ENCODE assay signal across 1 cellular context in the genomic region with DNA sequence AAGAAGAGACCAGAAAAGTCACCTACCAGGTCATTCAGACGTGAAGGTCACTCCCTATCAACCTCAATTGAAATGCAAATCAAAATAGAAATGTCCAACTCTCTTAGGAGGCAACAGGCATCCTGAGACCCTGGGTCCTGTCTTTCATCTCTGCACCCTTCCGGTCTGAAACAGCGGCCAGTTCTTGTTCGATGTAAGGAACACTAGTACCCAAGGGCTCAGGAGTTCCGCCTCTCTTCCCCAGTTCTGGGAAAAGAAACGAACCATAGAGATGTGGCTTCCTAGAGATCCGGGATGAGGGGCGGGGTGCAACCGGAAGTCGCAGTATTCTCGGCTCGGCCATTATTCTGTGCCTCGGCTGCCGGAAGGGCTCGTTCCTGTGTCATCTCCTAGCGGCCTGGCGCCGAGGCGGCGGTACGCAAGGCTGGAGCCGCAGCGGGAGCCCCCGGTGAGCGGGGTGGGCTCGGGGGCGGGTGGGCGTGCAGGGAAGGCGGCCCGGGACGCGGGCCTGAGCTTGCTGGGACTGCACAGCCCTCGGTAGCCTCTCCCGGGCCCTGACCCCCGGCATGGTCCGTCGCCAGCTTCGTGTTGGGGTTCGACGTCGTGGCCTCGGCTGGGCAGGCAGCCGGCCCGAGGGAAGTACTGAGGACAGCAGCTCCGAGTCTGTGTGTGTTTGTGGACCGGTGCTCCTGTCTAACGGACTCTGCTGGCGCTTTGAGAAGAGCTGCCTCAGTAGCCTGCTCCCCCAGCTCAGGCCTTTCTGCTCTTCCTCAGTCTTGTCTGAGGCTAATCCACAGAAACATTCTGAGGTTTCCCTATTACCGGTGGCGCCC.
TF ChIP-seq lines count a peak whose summit lies in the region.

ZNF197 (plus strand) TSS at position 341 of the 833 bp plus-strand sequence. CDS start 4,119 bp downstream, outside the sequence.

TF ChIP-seq in SK-N-SH, 30 proteins besides CTCF, POLR2A, EP300 and RAD21:
- TF ChIP-seq SMC3 (IDR thresholded peaks at IDR 0.05; ENCODE audit: low read depth, low read length) (no peak), PBX3 (IDR thresholded peaks at IDR 0.05) (peak; percentile 21; the same call in 1 of the 2 replicates), SIN3A (IDR thresholded peaks at IDR 0.05; ENCODE audit: borderline replicate concordance, low read depth, low read length) (peak; percentile 77), RXRA (IDR thresholded peaks at IDR 0.05; ENCODE audit: borderline replicate concordance, low read depth) (no peak), FOXJ3 (CRISPR knock-in tag; IDR thresholded peaks at IDR 0.05) (0 out of 2 replicates have a peak, but pooled peaks have one; percentile 36), NRF1 (IDR thresholded peaks at IDR 0.05; ENCODE audit: low read depth, low read length) (no peak), MAX (IDR thresholded peaks at IDR 0.05; ENCODE audit: low read depth) (peak; percentile 91), FOXM1 (IDR thresholded peaks at IDR 0.05; ENCODE audit: low read depth) (no peak), TCF12 (IDR thresholded peaks at IDR 0.05) (0 out of 2 replicates have a peak, but pooled peaks have one; percentile 17), TAF1 (IDR thresholded peaks at IDR 0.05; ENCODE audit: borderline replicate concordance, low read depth, low read length) (peak; percentile 95), NFIC (IDR thresholded peaks at IDR 0.05; ENCODE audit: borderline replicate concordance) (no peak), POLR2AphosphoS5 (IDR thresholded peaks at IDR 0.05; ENCODE audit: low read depth, low read length) (peak; percentile 93), RFX5 (IDR thresholded peaks at IDR 0.05; ENCODE audit: low read length) (no peak), GABPA (IDR thresholded peaks at IDR 0.05; ENCODE audit: low read depth) (peak; percentile 89), ELF1 (IDR thresholded peaks at IDR 0.05) (peak; percentile 86), IRF3 (IDR thresholded peaks at IDR 0.05; ENCODE audit: low read depth, low read length) (no peak), FOSL2 (IDR thresholded peaks at IDR 0.05; ENCODE audit: borderline replicate concordance, low read depth) (no peak), GATA2 (CRISPR knock-in tag; IDR thresholded peaks at IDR 0.05) (no peak), YY1 (IDR thresholded peaks at IDR 0.05; ENCODE audit: low read depth) (peak; percentile 89), JUND (IDR thresholded peaks at IDR 0.05) (no peak), EZH2phosphoT487 (IDR thresholded peaks at IDR 0.05; ENCODE audit: borderline replicate concordance, low read depth) (no peak), MEF2A (IDR thresholded peaks at IDR 0.05; ENCODE audit: borderline replicate concordance, low read depth) (no peak), MXI1 (IDR thresholded peaks at IDR 0.05; ENCODE audit: low read depth, low read length) (peak; percentile 84; the same call in 1 of the 2 replicates), TEAD4 (IDR thresholded peaks at IDR 0.05; ENCODE audit: borderline replicate concordance, insufficient read depth) (no peak), CHD2 (IDR thresholded peaks at IDR 0.05; ENCODE audit: low read length, partially characterized antibody) (peak; percentile 85), REST (IDR thresholded peaks at IDR 0.05; ENCODE audit: low read depth, low read length) (peak; percentile 69), RCOR1 (IDR thresholded peaks at IDR 0.05; ENCODE audit: low read length) (peak; percentile 57)
- TF ChIP-seq, protein P1, sequence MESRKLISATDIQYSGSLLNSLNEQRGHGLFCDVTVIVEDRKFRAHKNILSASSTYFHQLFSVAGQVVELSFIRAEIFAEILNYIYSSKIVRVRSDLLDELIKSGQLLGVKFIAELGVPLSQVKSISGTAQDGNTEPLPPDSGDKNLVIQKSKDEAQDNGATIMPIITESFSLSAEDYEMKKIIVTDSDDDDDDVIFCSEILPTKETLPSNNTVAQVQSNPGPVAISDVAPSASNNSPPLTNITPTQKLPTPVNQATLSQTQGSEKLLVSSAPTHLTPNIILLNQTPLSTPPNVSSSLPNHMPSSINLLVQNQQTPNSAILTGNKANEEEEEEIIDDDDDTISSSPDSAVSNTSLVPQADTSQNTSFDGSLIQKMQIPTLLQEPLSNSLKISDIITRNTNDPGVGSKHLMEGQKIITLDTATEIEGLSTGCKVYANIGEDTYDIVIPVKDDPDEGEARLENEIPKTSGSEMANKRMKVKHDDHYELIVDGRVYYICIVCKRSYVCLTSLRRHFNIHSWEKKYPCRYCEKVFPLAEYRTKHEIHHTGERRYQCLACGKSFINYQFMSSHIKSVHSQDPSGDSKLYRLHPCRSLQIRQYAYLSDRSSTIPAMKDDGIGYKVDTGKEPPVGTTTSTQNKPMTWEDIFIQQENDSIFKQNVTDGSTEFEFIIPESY (IDR thresholded peaks at IDR 0.05; ENCODE audit: borderline replicate concordance, low read depth), result 0 out of 2 replicates have a peak, but pooled peaks have one; percentile 69
- TF ChIP-seq, protein P2, sequence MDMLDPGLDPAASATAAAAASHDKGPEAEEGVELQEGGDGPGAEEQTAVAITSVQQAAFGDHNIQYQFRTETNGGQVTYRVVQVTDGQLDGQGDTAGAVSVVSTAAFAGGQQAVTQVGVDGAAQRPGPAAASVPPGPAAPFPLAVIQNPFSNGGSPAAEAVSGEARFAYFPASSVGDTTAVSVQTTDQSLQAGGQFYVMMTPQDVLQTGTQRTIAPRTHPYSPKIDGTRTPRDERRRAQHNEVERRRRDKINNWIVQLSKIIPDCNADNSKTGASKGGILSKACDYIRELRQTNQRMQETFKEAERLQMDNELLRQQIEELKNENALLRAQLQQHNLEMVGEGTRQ (IDR thresholded peaks at IDR 0.05; ENCODE audit: borderline replicate concordance, low read depth, low read length), result no peak
- TF ChIP-seq, protein P3, sequence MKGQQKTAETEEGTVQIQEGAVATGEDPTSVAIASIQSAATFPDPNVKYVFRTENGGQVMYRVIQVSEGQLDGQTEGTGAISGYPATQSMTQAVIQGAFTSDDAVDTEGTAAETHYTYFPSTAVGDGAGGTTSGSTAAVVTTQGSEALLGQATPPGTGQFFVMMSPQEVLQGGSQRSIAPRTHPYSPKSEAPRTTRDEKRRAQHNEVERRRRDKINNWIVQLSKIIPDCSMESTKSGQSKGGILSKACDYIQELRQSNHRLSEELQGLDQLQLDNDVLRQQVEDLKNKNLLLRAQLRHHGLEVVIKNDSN (IDR thresholded peaks at IDR 0.05; ENCODE audit: borderline replicate concordance, low read depth), result no peak
